ENCODE assay signal across 10 cellular contexts in the genomic region with DNA sequence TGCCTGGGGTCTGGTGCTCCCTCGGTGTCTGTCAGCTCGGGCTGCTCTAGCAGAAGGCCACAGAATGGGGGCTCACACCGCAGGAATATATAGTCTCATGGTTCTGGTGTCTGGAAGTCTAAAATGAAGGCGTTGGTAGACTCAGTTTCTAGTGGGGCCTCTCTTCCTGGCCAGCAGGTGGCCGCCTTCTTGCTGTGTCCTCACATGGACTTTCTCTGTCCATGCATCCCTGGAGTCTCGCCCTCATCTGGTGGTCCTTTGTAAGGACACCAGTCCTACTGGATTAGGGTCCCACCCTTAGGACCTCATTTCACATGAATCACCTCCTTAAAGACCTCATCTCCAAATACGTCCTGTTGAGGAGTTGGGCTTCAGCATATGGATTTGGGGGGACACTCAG.
DNase-seq lines count a peak whose midpoint lies in the region; ATAC-seq, FAIRE-seq and TF ChIP-seq lines count a peak whose summit lies in the region.
"Had no signal": no experiment of that assay in that cellular context is flagged by ENCODE, and none has a peak within 500 bp of the region (broad histone marks: within the 10 kb centered on the region; RNA-seq: fewer than 3 reads in every experiment).

No MANE protein-coding gene starts in this region.

- H3K9ac ChIP-seq in H1 (replicated peaks in 1 of 4; ENCODE audit: extremely low read depth in 1 of 4, low read depth in 3 of 4, low read length in 3 of 4), result no peak overlapping the region

- no peak overlapping the region for H2BK5ac ChIP-seq in H1 (ENCODE audit: low read depth, low read length)

- H4K5ac ChIP-seq in H1 (ENCODE audit: insufficient read length, low read depth, low read length), result no peak overlapping the region

- H2AK5ac ChIP-seq in H1 (ENCODE audit: low read depth, low read length), result no peak overlapping the region

- H3K56ac ChIP-seq in H1 (replicated peaks; ENCODE audit: insufficient read length, low read depth, low read length), result no peak overlapping the region

- peak; percentile 31 to 32 for TF ChIP-seq RAD21 in H1 (IDR thresholded peaks at IDR 0.05 in 1 of 2, conservative IDR thresholded peaks at IDR 0.05 in 1 of 2; ENCODE audit: low read depth in 2 of 2, low read length in 2 of 2)

- no peak for TF ChIP-seq EP300 in H1 (IDR thresholded peaks at IDR 0.05; ENCODE audit: borderline replicate concordance in 1 of 2, low read depth in 2 of 2, low read length in 2 of 2)

- H4K20me1 ChIP-seq in H1 (replicated peaks in 1 of 2; ENCODE audit: control insufficient read depth in 1 of 2, insufficient read depth in 2 of 2, low read length in 2 of 2), result peaks cover 0 to 5% of the 10 kb centered on the region in 2 experiments

- ATAC-seq in GM19328 (IDR thresholded peaks at IDR 0.05; ENCODE audit: unreplicated experiment), result no peak
- ATAC-seq: T-helper 17 cell had no signal

- H2BK20ac ChIP-seq in H1 (ENCODE audit: low read length), result no peak overlapping the region

- H3K4me3 Mint-ChIP-seq in nephron progenitor cell, result no peak overlapping the region
- H3K4me3 Mint-ChIP-seq: T-helper 17 cell had no signal

- H3K4me3 ChIP-seq in H1 (ENCODE audit: extremely low read depth in 1 of 4, insufficient read depth in 2 of 4, low read depth in 3 of 4, low read length in 4 of 4), result no peak overlapping the region

- no peak overlapping the region for H2BK120ac ChIP-seq in H1 (replicated peaks; ENCODE audit: low read depth, low read length)

- DNase-seq in M059J (ENCODE audit: low read depth) (peak; percentile 33), H1 (ENCODE audit: low read depth in 1 of 2, low spot score in 2 of 2) (no peak), nephron progenitor cell (no peak), OCI-M2 (lab: John Stamatoyannopoulos, UW; ENCODE audit: unreplicated experiment) (no peak), NCI-H128 (lab: John Stamatoyannopoulos, UW; ENCODE audit: unreplicated experiment) (no peak)
- DNase-seq: effector memory CD4-positive, alpha-beta T cell; NCI-H1930; T-helper 17 cell had no signal

- 0 out of 3 replicates have a peak, but pooled peaks have one; percentile 1 for TF ChIP-seq CTCF in GM12872 (IDR thresholded peaks at IDR 0.05; ENCODE audit: insufficient read depth, low read depth, low read length)
- peak in 2 of 3 experiments; percentile 55 to 72; a peak in 3 of 4 replicates for TF ChIP-seq CTCF in H1 (IDR thresholded peaks at IDR 0.05; ENCODE audit: control extremely low read depth in 1 of 3, insufficient read depth in 1 of 3, low read depth in 1 of 3, low read length in 3 of 3)
- peak; percentile 50 for TF ChIP-seq CTCF in nephron progenitor cell (IDR thresholded peaks at IDR 0.05)

- H3K4me2 ChIP-seq in H1 (ENCODE audit: insufficient read depth in 1 of 2, low read depth in 2 of 2, low read length in 2 of 2), result no peak overlapping the region

- no peak for TF ChIP-seq POLR2A in H1 (IDR thresholded peaks at IDR 0.05; ENCODE audit: control extremely low read depth in 1 of 2, low read depth in 2 of 2, low read length in 2 of 2)

- H4K91ac ChIP-seq in H1 (replicated peaks; ENCODE audit: insufficient read length, low read length), result no peak overlapping the region

- POLR2A ChIA-PET in H1 (lab: Charles Lee; ENCODE audit: partially characterized antibody), result no interaction called here

- 0 out of 4 replicates have a peak, but pooled peaks cover 0 to 7% of the 10 kb centered on the region in 2 experiments for H3K9me3 ChIP-seq in H1 (ENCODE audit: insufficient read depth in 2 of 2, low read depth in 1 of 2, low read length in 1 of 2)

- peaks cover 2% of the 10 kb centered on the region; the same call in 1 of the 2 replicates for H3K79me1 ChIP-seq in H1 (ENCODE audit: low read depth, low read length)

- H3K4me1 Mint-ChIP-seq in nephron progenitor cell, result peaks cover 30% of the 10 kb centered on the region
- H3K4me1 Mint-ChIP-seq: T-helper 17 cell had no signal

- CTCF ChIA-PET in H1 (lab: Charles Lee; ENCODE audit: partially characterized antibody), result interaction anchor here (0.7 to 2.4 kb wide), 14 partner anchors 9 to 394 kb away, joined by 3 to 9 read pairs (median 3); no protein-coding TSS in a partner anchor

- no peak overlapping the region for H2BK12ac ChIP-seq in H1 (ENCODE audit: low read depth, low read length)

- H3K27ac ChIP-seq in H1 (ENCODE audit: low read depth, low read length), result no peak overlapping the region

- no peak overlapping the region for H4K8ac ChIP-seq in H1 (ENCODE audit: extremely low read depth, insufficient read depth, low read length)

- no peak overlapping the region for H3K23ac ChIP-seq in H1 (ENCODE audit: insufficient read length)

- H2BK15ac ChIP-seq in H1 (ENCODE audit: low read length), result no peak overlapping the region

- no peak overlapping the region for H3K14ac ChIP-seq in H1 (ENCODE audit: insufficient read length)

- no peak for FAIRE-seq in H1 (lab: Jason Lieb, UNC)

- H3K27ac Mint-ChIP-seq in nephron progenitor cell, result peak overlapping the region; percentile 32
- H3K27ac Mint-ChIP-seq: T-helper 17 cell had no signal

- no peaks in the 10 kb centered on the region for H3K9me3 Mint-ChIP-seq in nephron progenitor cell

- peaks cover 21% of the 10 kb centered on the region for H3K36me3 Mint-ChIP-seq in nephron progenitor cell (ENCODE audit: low read depth)

- peaks cover 10% of the 10 kb centered on the region; the same call in 1 of the 2 replicates for H3K23me2 ChIP-seq in H1 (ENCODE audit: low read depth, low read length)

- no peak overlapping the region for H3K4ac ChIP-seq in H1 (replicated peaks; ENCODE audit: insufficient read length, low read depth, low read length)

- H3K4me1 ChIP-seq in H1 (replicated peaks in 1 of 4; ENCODE audit: control insufficient read depth in 3 of 4, insufficient read depth in 4 of 4, low read length in 3 of 4), result no peaks in the 10 kb centered on the region

- H3K36me3 ChIP-seq in H1 (ENCODE audit: control insufficient read depth in 2 of 4, insufficient read depth in 4 of 4, low read length in 3 of 4), result no peaks in the 10 kb centered on the region

- no peak overlapping the region for H3K18ac ChIP-seq in H1 (ENCODE audit: extremely low read depth, low read length)

- no peaks in the 10 kb centered on the region for H3K27me3 ChIP-seq in H1 (replicated peaks in 1 of 4; ENCODE audit: control insufficient read depth in 3 of 4, extremely low read depth in 1 of 4, insufficient read depth in 3 of 4, low read length in 3 of 4)

- 87% methylated on average over 7 of the region's 7 CpGs; no CpG with 5 or more reads in 1 of the 2 experiments for WGBS in H1 (ENCODE audit: extremely low coverage in 1 of 2, insufficient coverage in 1 of 2, insufficient read length in 1 of 2, insufficient replicate concordance in 2 of 2, low coverage in 1 of 2, low lambda C conversion rate in 2 of 2, missing lambda C conversion rate in 1 of 2), 2 experiments

- no peaks in the 10 kb centered on the region for H3K79me2 ChIP-seq in H1 (ENCODE audit: control insufficient read depth in 1 of 2, insufficient read depth in 2 of 2, low read length in 2 of 2)

- no peak overlapping the region for H2AFZ ChIP-seq in H1 (ENCODE audit: low read length)

- H3K27me3 Mint-ChIP-seq in nephron progenitor cell (ENCODE audit: low read depth, poor library complexity), result peaks cover 3% of the 10 kb centered on the region
- H3K27me3 Mint-ChIP-seq: T-helper 17 cell had no signal

TF ChIP-seq in H1, 55 proteins besides CTCF, POLR2A, EP300 and RAD21:
- TF ChIP-seq TBP (IDR thresholded peaks at IDR 0.05; ENCODE audit: low read depth, low read length) (no peak), ZNF274 (IDR thresholded peaks at IDR 0.05; ENCODE audit: borderline replicate concordance, extremely low read depth, low read length) (no peak), KDM4A (IDR thresholded peaks at IDR 0.05; ENCODE audit: low read depth, low read length, severe bottlenecking) (no peak), FOSL1 (IDR thresholded peaks at IDR 0.05; ENCODE audit: insufficient read depth, low read depth, low read length) (no peak), CBX5 (IDR thresholded peaks at IDR 0.05; ENCODE audit: low read depth, low read length) (no peak), JUN (IDR thresholded peaks at IDR 0.05; ENCODE audit: low read depth, low read length) (no peak), BRCA1 (IDR thresholded peaks at IDR 0.05; ENCODE audit: low read depth, low read length) (no peak), EGR1 (IDR thresholded peaks at IDR 0.05; ENCODE audit: borderline replicate concordance, low read depth, low read length) (no peak), POU5F1 (IDR thresholded peaks at IDR 0.05; ENCODE audit: low read depth, low read length) (no peak), CBX8 (IDR thresholded peaks at IDR 0.05; ENCODE audit: borderline replicate concordance, low read depth, low read length) (no peak), SP4 (IDR thresholded peaks at IDR 0.05; ENCODE audit: low read length) (no peak), CHD1 (IDR thresholded peaks at IDR 0.05; ENCODE audit: low read depth, low read length) (no peak), TAF1 (IDR thresholded peaks at IDR 0.05; ENCODE audit: low read depth, low read length) (no peak), PHF8 (conservative IDR thresholded peaks at IDR 0.05; ENCODE audit: low read depth, low read length) (no peak)
TF ChIP-seq in H1: peak in this region for 0.

Comparison
In these comparisons a context has a peak if more than half of its experiments do, and no peak if none do; other contexts are left out.
1. CTCF ChIP-seq: peak in every context shown above with its lines; median percentile 64 in H1; 50 in nephron progenitor cell; 1 in GM12872.